In genomic region chr1:236687273-236687672, GRCh38 we compare ENCODE assay signal across 10 cellular contexts. TPM values are rescaled to one million over a fixed set of nuclear protein-coding genes. Genes with fewer than 3 reads are reported as not detected.
DNase-seq lines count a peak whose midpoint lies in the region; ATAC-seq, FAIRE-seq and TF ChIP-seq lines count a peak whose summit lies in the region.
"Had no signal": no experiment of that assay in that cellular context is flagged by ENCODE, and none has a peak within 500 bp of the region (broad histone marks: within the 10 kb centered on the region; RNA-seq: fewer than 3 reads in every experiment).

No MANE protein-coding gene starts in this region.

- H3K27me3 ChIP-seq in H9 (ENCODE audit: insufficient read depth, low read length) = peaks cover 15% of the 10 kb centered on the region; the same call in 1 of the 2 replicates
- peaks cover 12% of the 10 kb centered on the region for H3K27me3 ChIP-seq in brain microvascular endothelial cell (replicated peaks)

- no peaks in the 10 kb centered on the region for H3K79me1 ChIP-seq in H9 (ENCODE audit: insufficient read depth, low read depth, low read length, poor library complexity, severe bottlenecking)

- H2BK15ac ChIP-seq in H9 (ENCODE audit: low read depth, low read length) = no peak overlapping the region

- no peak for TF ChIP-seq RAD21 in A549 (conservative IDR thresholded peaks at IDR 0.05 in 1 of 2, IDR thresholded peaks at IDR 0.05 in 1 of 2)

- no peak overlapping the region for H3K56ac ChIP-seq in H9 (ENCODE audit: insufficient read length, low read depth, low read length)

- H3K23ac ChIP-seq in H9 (ENCODE audit: insufficient read length, low read depth, low read length) = no peak overlapping the region

- H3K4me3 ChIP-seq in A549 (no peak overlapping the region; the same call in 2 of the 3 replicates), foreskin fibroblast (ENCODE audit: low read depth in 1 of 2, low read length in 2 of 2) (no peak overlapping the region), brain microvascular endothelial cell (ENCODE audit: low read depth, low read length) (no peak overlapping the region)

- no peaks in the 10 kb centered on the region for H3K36me3 ChIP-seq in brain microvascular endothelial cell (replicated peaks)

- FAIRE-seq in A549 (lab: Jason Lieb, UNC) = no peak

- ATAC-seq in A549 = no peak
- ATAC-seq in effector memory CD8-positive, alpha-beta T cell (replicated peaks) = no peak
- ATAC-seq in naive B cell (ENCODE audit: low read depth in 2 of 2) = no peak

- peak overlapping the region; percentile 59 to 80 for H3K4me3 Mint-ChIP-seq in H9
- peak overlapping the region; percentile 17 to 53 for H3K4me3 Mint-ChIP-seq in effector memory CD8-positive, alpha-beta T cell
- H3K4me3 Mint-ChIP-seq in naive B cell = peak overlapping the region; percentile 50 to 87 (median 67)

- H4K8ac ChIP-seq in H9 (replicated peaks; ENCODE audit: insufficient read length, low read depth, low read length) = no peak overlapping the region

- H3K18ac ChIP-seq in H9 (ENCODE audit: insufficient read length, low read depth, low read length) = no peak overlapping the region

- H2AK5ac ChIP-seq in H9 (ENCODE audit: insufficient read length, low read length) = no peak overlapping the region

- CTCF ChIA-PET in A549 (lab: Yijun Ruan, JAX) = no interaction called here

- H3K9me3 Mint-ChIP-seq in H9 (peaks cover 6 to 8% of the 10 kb centered on the region in 2 experiments), naive B cell (peaks cover 7 to 18% (median 10%) of the 10 kb centered on the region in 7 donors)
- H3K9me3 Mint-ChIP-seq in effector memory CD8-positive, alpha-beta T cell = peaks cover 0 to 5% of the 10 kb centered on the region in 2 donors

- H3K4me2 ChIP-seq in A549 (no peak overlapping the region), H9 (ENCODE audit: insufficient read depth, insufficient read length, low read length) (peak overlapping the region; percentile 43)

- TF ChIP-seq EP300 in A549 (IDR thresholded peaks at IDR 0.05) = no peak

- H3K4me1 Mint-ChIP-seq in H9 (peaks cover 14% of the 10 kb centered on the region in 2 experiments), naive B cell (peaks cover 15 to 19% (median 17%) of the 10 kb centered on the region in 3 donors)
- H3K4me1 Mint-ChIP-seq in effector memory CD8-positive, alpha-beta T cell (ENCODE audit: low read depth in 2 of 2) = peaks cover 3 to 17% of the 10 kb centered on the region in 2 donors

- TF ChIP-seq POLR2A in A549 (IDR thresholded peaks at IDR 0.05; ENCODE audit: low read length) = no peak

- DNase-seq in A549 (ENCODE audit: low read depth in 1 of 2, low spot score in 1 of 2) = no peak
- DNase-seq in H9 = no peak
- no peak for DNase-seq in effector memory CD8-positive, alpha-beta T cell
- no peak for DNase-seq in naive B cell
- no peak for DNase-seq in foreskin fibroblast
- DNase-seq in stimulated activated CD4-positive, alpha-beta T cell treated with anti-CD3 and anti-CD28 coated beads, Interleukin-2, amount 100 ng/mL, for 24 hours = no peak
- DNase-seq in NCI-H2171 (lab: John Stamatoyannopoulos, UW) = no peak
- DNase-seq in brain microvascular endothelial cell = no peak
- DNase-seq: effector CD4-positive, alpha-beta T cell; NCI-H748 treated with DMSO at 0.1 percent for 48 hours had no signal

- no peaks in the 10 kb centered on the region for H3K4me1 ChIP-seq in A549
- no peaks in the 10 kb centered on the region for H3K4me1 ChIP-seq in H9 (ENCODE audit: insufficient read depth, low read length)

- POLR2A ChIA-PET in A549 (lab: Yijun Ruan, JAX) = no interaction called here

- no peak overlapping the region for H3K9ac ChIP-seq in H9 (ENCODE audit: extremely low read depth, insufficient read length, low read length)

- H2BK12ac ChIP-seq in H9 (ENCODE audit: insufficient read length, low read depth, low read length) = no peak overlapping the region

- peaks cover 5 to 7% (median 6%) of the 10 kb centered on the region in 3 experiments; a peak in 4 of 7 replicates for H3K36me3 Mint-ChIP-seq in H9 (ENCODE audit: insufficient read depth in 1 of 3, low read depth in 3 of 3)
- no peaks in the 10 kb centered on the region for H3K36me3 Mint-ChIP-seq in effector memory CD8-positive, alpha-beta T cell (ENCODE audit: insufficient read depth)
- peaks cover 6 to 11% of the 10 kb centered on the region in 2 donors for H3K36me3 Mint-ChIP-seq in naive B cell

- no peak overlapping the region for H3K14ac ChIP-seq in H9 (ENCODE audit: insufficient read depth, low read length)

- H3K27ac Mint-ChIP-seq in H9 (no peak overlapping the region), naive B cell (no peak overlapping the region)
- no peak overlapping the region for H3K27ac Mint-ChIP-seq in effector memory CD8-positive, alpha-beta T cell

- no peak overlapping the region for H2BK5ac ChIP-seq in H9 (ENCODE audit: insufficient read length, low read length)

- H3K27ac ChIP-seq in A549 (no peak overlapping the region), H9 (ENCODE audit: insufficient read length, low read depth, low read length) (no peak overlapping the region), brain microvascular endothelial cell (no peak overlapping the region)

- H4K5ac ChIP-seq in H9 (ENCODE audit: insufficient read length, low read depth, low read length) = no peak overlapping the region

- no peak overlapping the region for H2BK120ac ChIP-seq in H9 (ENCODE audit: low read depth, low read length, poor library complexity, severe bottlenecking)

- H3K27me3 Mint-ChIP-seq in H9 (ENCODE audit: low read depth) = peaks cover 53% of the 10 kb centered on the region
- H3K27me3 Mint-ChIP-seq in effector memory CD8-positive, alpha-beta T cell = peaks cover 52 to 56% of the 10 kb centered on the region in 2 donors
- peaks cover 59 to 67% (median 65%) of the 10 kb centered on the region in 3 donors for H3K27me3 Mint-ChIP-seq in naive B cell

- no peaks in the 10 kb centered on the region for H3K23me2 ChIP-seq in H9 (ENCODE audit: insufficient read length, low read depth, low read length, poor library complexity, severe bottlenecking)

- no peak overlapping the region for H2AFZ ChIP-seq in H9 (ENCODE audit: low read length)

- no peak overlapping the region for H3T11ph ChIP-seq in H9 (ENCODE audit: low read length)

- TF ChIP-seq CTCF in A549 (IDR thresholded peaks at IDR 0.05) = no peak
- no peak for TF ChIP-seq CTCF in H9 (conservative IDR thresholded peaks at IDR 0.05)
- no peak for TF ChIP-seq CTCF in foreskin fibroblast (IDR thresholded peaks at IDR 0.05; ENCODE audit: low read depth, low read length)
- no peak for TF ChIP-seq CTCF in brain microvascular endothelial cell (IDR thresholded peaks at IDR 0.05; ENCODE audit: low read depth, low read length, missing control alignments)

- WGBS in A549 (ENCODE audit: missing lambda C conversion rate) = 32% methylated on average over 8 of the region's 8 CpGs
- no CpG with 5 or more reads among the region's 8 CpGs for WGBS in H9 (ENCODE audit: extremely low coverage, insufficient read length, low lambda C conversion rate)

- H2BK20ac ChIP-seq in H9 (ENCODE audit: low read depth, low read length, poor library complexity, severe bottlenecking) = no peak overlapping the region

- in situ Hi-C loops in brain microvascular endothelial cell (cut with HindIII; ENCODE audit: low pct_ligation_motif_present, low sequenced_read_pairs) = no loop called here

- no peaks in the 10 kb centered on the region for H4K20me1 ChIP-seq in H9 (ENCODE audit: control insufficient read depth, insufficient read depth, insufficient read length)

- no peak overlapping the region for H4K91ac ChIP-seq in H9 (ENCODE audit: insufficient read length, low read depth, low read length)

- H3K9me3 ChIP-seq in A549 = peaks cover 6% of the 10 kb centered on the region; the same call in 1 of the 3 replicates
- no peaks in the 10 kb centered on the region for H3K9me3 ChIP-seq in H9 (ENCODE audit: control insufficient read depth, low read depth, low read length)

- no peak overlapping the region for H3K4ac ChIP-seq in H9 (ENCODE audit: low read depth, low read length)

- H3K79me2 ChIP-seq in H9 (ENCODE audit: insufficient read depth, low read length) = no peaks in the 10 kb centered on the region

TF ChIP-seq in A549, 52 proteins besides CTCF, POLR2A, EP300 and RAD21:
- TF ChIP-seq MYC (IDR thresholded peaks at IDR 0.05; ENCODE audit: borderline replicate concordance, low read length) (no peak), RNF2 (IDR thresholded peaks at IDR 0.05; ENCODE audit: borderline replicate concordance, low read depth) (0 out of 2 replicates have a peak, but pooled peaks have one; percentile 13)

RNA-seq across cellular contexts. Expression of gene ACTN2, which starts 1.0 kb away (rescaled TPM):
- polyA plus RNA-seq in A549 (2011; rRNA removed) = not detected in 2 replicates
- polyA plus RNA-seq in A549 (2012; cell fraction: cytosol; rRNA removed) = 0.01 TPM in 1 of 2 replicates, not detected in the other
- 0.02 and 0.05 TPM in 2 replicates for polyA plus RNA-seq in A549 (2012; cell fraction: nucleus; rRNA removed)
- polyA plus RNA-seq in A549 (2017; fragmentation: RNase III; extraction: RNeasy Plus Mini Kit Qiagen cat#74134 plus additional on column Dnase treatment) = not detected in 3 replicates
- polyA minus RNA-seq in A549 (2011; rRNA and poly(A)+ RNA removed) = not detected in 2 replicates
- total RNA-seq in H9 (2021) = 0.92 and 2.3 TPM in 2 replicates
- polyA plus RNA-seq in naive B cell (ENCODE audit: low read depth in 6 of 6) = not detected
